1 cellular context compared by ENCODE assay signal in the genomic region with DNA sequence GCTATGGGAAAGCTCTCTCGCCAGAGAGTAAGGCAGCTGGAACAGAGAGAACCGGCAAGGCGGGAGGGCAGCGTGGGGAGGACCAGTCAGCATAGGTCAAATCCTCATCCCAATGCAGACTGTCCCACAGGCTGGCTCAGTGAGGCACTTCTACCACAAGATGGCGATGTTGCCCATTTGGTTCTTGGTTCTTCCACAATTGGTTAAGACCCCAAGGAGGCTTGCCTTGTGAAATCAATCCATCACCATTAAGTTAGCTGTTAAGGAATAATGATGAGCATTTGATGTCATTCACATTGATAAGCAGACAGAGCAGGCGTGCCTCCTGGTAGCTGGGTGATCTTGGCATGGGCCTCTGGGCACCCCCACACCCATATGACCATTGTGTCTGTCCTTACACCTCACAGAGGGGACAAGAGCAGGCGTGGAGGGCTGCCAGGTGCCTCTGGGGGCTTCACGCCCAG.
A peak's percentile ranks its signal among the peaks of the same experiment; 100 is the strongest.
TF ChIP-seq lines count a peak whose summit lies in the region.

No MANE protein-coding gene starts in this region.

TF ChIP-seq in IMR-90, 13 proteins besides CTCF, POLR2A, EP300 and RAD21:
- TF ChIP-seq, protein P1, sequence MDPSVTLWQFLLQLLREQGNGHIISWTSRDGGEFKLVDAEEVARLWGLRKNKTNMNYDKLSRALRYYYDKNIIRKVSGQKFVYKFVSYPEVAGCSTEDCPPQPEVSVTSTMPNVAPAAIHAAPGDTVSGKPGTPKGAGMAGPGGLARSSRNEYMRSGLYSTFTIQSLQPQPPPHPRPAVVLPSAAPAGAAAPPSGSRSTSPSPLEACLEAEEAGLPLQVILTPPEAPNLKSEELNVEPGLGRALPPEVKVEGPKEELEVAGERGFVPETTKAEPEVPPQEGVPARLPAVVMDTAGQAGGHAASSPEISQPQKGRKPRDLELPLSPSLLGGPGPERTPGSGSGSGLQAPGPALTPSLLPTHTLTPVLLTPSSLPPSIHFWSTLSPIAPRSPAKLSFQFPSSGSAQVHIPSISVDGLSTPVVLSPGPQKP (IDR thresholded peaks at IDR 0.05; ENCODE audit: borderline replicate concordance, low read depth, low read length) = no peak
- TF ChIP-seq CEBPB (IDR thresholded peaks at IDR 0.05; ENCODE audit: low read depth, low read length) (peak; percentile 34; the same call in 1 of the 2 replicates), MXI1 (IDR thresholded peaks at IDR 0.05; ENCODE audit: borderline replicate concordance, low read depth, low read length) (no peak), RFX5 (IDR thresholded peaks at IDR 0.05; ENCODE audit: low read depth, low read length) (no peak), SMC3 (IDR thresholded peaks at IDR 0.05; ENCODE audit: low read depth, low read length) (peak; percentile 66), NFE2L2 (IDR thresholded peaks at IDR 0.05; ENCODE audit: low read depth, low read length) (no peak), RCOR1 (IDR thresholded peaks at IDR 0.05; ENCODE audit: insufficient replicate concordance, low read length) (no peak), CHD1 (IDR thresholded peaks at IDR 0.05; ENCODE audit: low read depth, low read length) (no peak), MAZ (IDR thresholded peaks at IDR 0.05; ENCODE audit: borderline replicate concordance, low read depth, low read length) (no peak), MAFK (IDR thresholded peaks at IDR 0.05; ENCODE audit: low read depth, low read length) (no peak), BHLHE40 (IDR thresholded peaks at IDR 0.05; ENCODE audit: low read depth, low read length) (no peak)
